Comparison of ENCODE assay signal across 1 cellular context in the genomic region with DNA sequence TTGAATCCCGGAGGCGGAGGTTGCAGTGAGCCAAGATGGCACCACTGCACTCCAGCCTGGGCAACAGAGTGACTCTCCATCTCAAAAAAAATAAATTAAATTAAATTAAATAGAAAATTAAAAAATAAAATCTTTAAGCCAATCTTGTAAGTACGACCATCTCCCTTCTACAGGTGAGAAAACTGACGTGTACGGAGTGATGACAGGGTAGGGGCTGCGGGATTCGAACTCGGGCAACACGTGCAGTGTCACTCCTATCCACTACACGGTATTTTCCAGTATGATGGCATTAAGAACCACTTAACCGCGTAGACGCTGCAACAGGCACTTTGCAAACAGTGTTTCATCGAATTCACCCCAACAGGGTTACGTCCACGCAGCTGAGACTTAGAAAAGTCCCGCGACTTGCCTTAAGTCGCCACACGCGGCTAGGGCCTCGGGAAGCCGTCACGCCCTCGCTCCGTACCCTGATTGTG.
TF ChIP-seq lines count a peak whose summit lies in the region.

No MANE protein-coding gene starts in this region.

TF ChIP-seq in IMR-90, 13 proteins besides CTCF, POLR2A, EP300 and RAD21 (continued from another document):
- TF ChIP-seq MAZ (IDR thresholded peaks at IDR 0.05; ENCODE audit: borderline replicate concordance, low read depth, low read length) (no peak), RFX5 (IDR thresholded peaks at IDR 0.05; ENCODE audit: low read depth, low read length) (no peak), CEBPB (IDR thresholded peaks at IDR 0.05; ENCODE audit: low read depth, low read length) (no peak), FOS (IDR thresholded peaks at IDR 0.05; ENCODE audit: low read depth, low read length) (no peak), BHLHE40 (IDR thresholded peaks at IDR 0.05; ENCODE audit: low read depth, low read length) (no peak), SMC3 (IDR thresholded peaks at IDR 0.05; ENCODE audit: low read depth, low read length) (no peak), MAFK (IDR thresholded peaks at IDR 0.05; ENCODE audit: low read depth, low read length) (no peak), CHD1 (IDR thresholded peaks at IDR 0.05; ENCODE audit: low read depth, low read length) (no peak)
